In the genomic region with DNA sequence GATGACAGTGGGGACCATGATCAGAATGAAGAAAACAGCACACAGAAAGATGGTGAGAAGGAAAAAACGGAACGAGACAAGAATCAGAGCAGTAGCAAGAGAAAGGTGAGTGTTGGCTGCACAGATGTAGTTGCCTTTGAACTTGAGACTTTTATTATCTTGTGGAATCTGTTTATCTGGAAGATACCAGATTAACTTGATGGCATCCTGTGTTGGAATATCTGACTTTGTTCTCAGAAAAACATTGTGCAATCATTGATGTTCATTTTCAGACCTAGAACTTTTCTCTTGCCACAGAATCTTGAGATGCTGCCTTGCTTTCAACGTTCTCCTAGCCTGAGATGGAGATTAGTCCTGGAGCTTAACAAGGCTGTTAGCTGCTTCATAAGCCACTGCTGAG, we compare ENCODE assay signal across 22 cellular contexts. TPM values are rescaled to one million over a fixed set of nuclear protein-coding genes. Genes with fewer than 3 reads are reported as not detected.
"Had no signal": no experiment of that assay in that cellular context is flagged by ENCODE, and none has a peak within 500 bp of the region (broad histone marks: within the 10 kb centered on the region; RNA-seq: fewer than 3 reads in every experiment).

No MANE protein-coding gene starts in this region.

- H3K27me3 Mint-ChIP-seq: activated naive CD8-positive, alpha-beta T cell treated with anti-CD3 and anti-CD28 coated beads, Interleukin-2, amount 10 ng/mL, durations not matched to agents 7 days and 5 days; natural killer cell treated with Interleukin-12 subunit alpha and Interleukin-12 subunit beta and Interleukin-15 and Interleukin-18, amount 100 ng/mL, for 72 hours; stimulated activated naive B cell treated with anti-CD40 and anti-IgM and Interleukin-4, amounts not matched to agents 10 μg/mL and 1 μg/mL and 100 μg/mL, for 72 hours had no signal

- H3K27me3 ChIP-seq: ascending aorta, esophagus muscularis mucosa, gastroesophageal sphincter, heart left ventricle, left lung, sigmoid colon, spleen, upper lobe of right lung had no signal

- DNase-seq: activated gamma-delta T cell; activated naive CD8-positive, alpha-beta T cell treated with anti-CD3 and anti-CD28 coated beads, Interleukin-2, amount 10 ng/mL, durations not matched to agents 7 days and 5 days; activated T-cell treated with anti-CD3 and anti-CD28 coated beads, Interleukin-2, amount 50 U/mL, for 1 hour; cerebellar nuclear complex; effector CD8-positive, alpha-beta T cell; heart left ventricle; left lung; posterior cingulate gyrus; sigmoid colon; spleen; stimulated activated CD4-positive, alpha-beta T cell treated with anti-CD3 and anti-CD28 coated beads, Interleukin-4, amount 100 ng/mL, for 4 hours; stimulated activated naive B cell treated with anti-CD40 and anti-IgM and Interleukin-4, amounts not matched to agents 10 μg/mL and 1 μg/mL and 100 μg/mL, for 72 hours; upper lobe of right lung had no signal

- H3K9me3 Mint-ChIP-seq: activated naive CD8-positive, alpha-beta T cell treated with anti-CD3 and anti-CD28 coated beads, Interleukin-2, amount 10 ng/mL, durations not matched to agents 7 days and 5 days; mesothelial cell of epicardium; natural killer cell treated with Interleukin-12 subunit alpha and Interleukin-12 subunit beta and Interleukin-15 and Interleukin-18, amount 100 ng/mL, for 72 hours; stimulated activated naive B cell treated with anti-CD40 and anti-IgM and Interleukin-4, amounts not matched to agents 10 μg/mL and 1 μg/mL and 100 μg/mL, for 72 hours had no signal

- H3K4me3 Mint-ChIP-seq: activated naive CD8-positive, alpha-beta T cell treated with anti-CD3 and anti-CD28 coated beads, Interleukin-2, amount 10 ng/mL, durations not matched to agents 7 days and 5 days; mesothelial cell of epicardium; natural killer cell treated with Interleukin-12 subunit alpha and Interleukin-12 subunit beta and Interleukin-15 and Interleukin-18, amount 100 ng/mL, for 72 hours; stimulated activated naive B cell treated with anti-CD40 and anti-IgM and Interleukin-4, amounts not matched to agents 10 μg/mL and 1 μg/mL and 100 μg/mL, for 72 hours had no signal

- H3K27ac Mint-ChIP-seq: activated naive CD8-positive, alpha-beta T cell treated with anti-CD3 and anti-CD28 coated beads, Interleukin-2, amount 10 ng/mL, durations not matched to agents 7 days and 5 days; mesothelial cell of epicardium; natural killer cell treated with Interleukin-12 subunit alpha and Interleukin-12 subunit beta and Interleukin-15 and Interleukin-18, amount 100 ng/mL, for 72 hours; stimulated activated naive B cell treated with anti-CD40 and anti-IgM and Interleukin-4, amounts not matched to agents 10 μg/mL and 1 μg/mL and 100 μg/mL, for 72 hours had no signal

- H3K4me3 ChIP-seq: ascending aorta, esophagus muscularis mucosa, gastroesophageal sphincter, heart left ventricle, left lung, sigmoid colon, spleen, thoracic aorta, upper lobe of right lung had no signal

- H3K27ac ChIP-seq: ascending aorta, esophagus muscularis mucosa, gastroesophageal sphincter, heart left ventricle, left lung, sigmoid colon, spleen, thoracic aorta, upper lobe of right lung had no signal

- ATAC-seq: gastroesophageal sphincter; heart left ventricle; left lung; natural killer cell treated with Interleukin-12 subunit alpha and Interleukin-12 subunit beta and Interleukin-15 and Interleukin-18, amount 100 ng/mL, for 72 hours; stimulated activated naive B cell treated with anti-CD40 and anti-IgM and Interleukin-4, amounts not matched to agents 10 μg/mL and 1 μg/mL and 100 μg/mL, for 72 hours; upper lobe of right lung had no signal

- H3K9me3 ChIP-seq: ascending aorta, esophagus muscularis mucosa, gastroesophageal sphincter, heart left ventricle, left lung, sigmoid colon, spleen, thoracic aorta, upper lobe of right lung had no signal

RNA-seq across cellular contexts. Expression of a gene that starts 16.9 kb away (rescaled TPM):
- total RNA-seq: activated naive CD8-positive, alpha-beta T cell treated with anti-CD3 and anti-CD28 coated beads, Interleukin-2, amount 10 ng/mL, durations not matched to agents 7 days and 5 days; ascending aorta; esophagus muscularis mucosa; gastroesophageal sphincter; heart left ventricle; kidney epithelial cell; left lung; lung microvascular endothelial cell; mesothelial cell of epicardium; natural killer cell treated with Interleukin-12 subunit alpha and Interleukin-12 subunit beta and Interleukin-15 and Interleukin-18, amount 100 ng/mL, for 72 hours; renal cortical epithelial cell; sigmoid colon; spleen; thoracic aorta; upper lobe of right lung had no signal
- polyA plus RNA-seq: heart left ventricle, sigmoid colon had no signal

RNA-seq across cellular contexts. Expression of a gene that starts 30.5 kb away (rescaled TPM):
- total RNA-seq: activated naive CD8-positive, alpha-beta T cell treated with anti-CD3 and anti-CD28 coated beads, Interleukin-2, amount 10 ng/mL, durations not matched to agents 7 days and 5 days; ascending aorta; esophagus muscularis mucosa; gastroesophageal sphincter; heart left ventricle; kidney epithelial cell; left lung; lung microvascular endothelial cell; mesothelial cell of epicardium; natural killer cell treated with Interleukin-12 subunit alpha and Interleukin-12 subunit beta and Interleukin-15 and Interleukin-18, amount 100 ng/mL, for 72 hours; renal cortical epithelial cell; sigmoid colon; thoracic aorta; upper lobe of right lung had no signal
- polyA plus RNA-seq: heart left ventricle, sigmoid colon, spleen had no signal

RNA-seq across cellular contexts. Expression of a gene that starts 36.2 kb away (rescaled TPM):
- total RNA-seq: activated naive CD8-positive, alpha-beta T cell treated with anti-CD3 and anti-CD28 coated beads, Interleukin-2, amount 10 ng/mL, durations not matched to agents 7 days and 5 days; ascending aorta; esophagus muscularis mucosa; gastroesophageal sphincter; kidney epithelial cell; left lung; lung microvascular endothelial cell; mesothelial cell of epicardium; natural killer cell treated with Interleukin-12 subunit alpha and Interleukin-12 subunit beta and Interleukin-15 and Interleukin-18, amount 100 ng/mL, for 72 hours; renal cortical epithelial cell; sigmoid colon; thoracic aorta; upper lobe of right lung had no signal
- polyA plus RNA-seq: sigmoid colon had no signal
